Comparison of ENCODE assay signal across 1 cellular context in the genomic region with DNA sequence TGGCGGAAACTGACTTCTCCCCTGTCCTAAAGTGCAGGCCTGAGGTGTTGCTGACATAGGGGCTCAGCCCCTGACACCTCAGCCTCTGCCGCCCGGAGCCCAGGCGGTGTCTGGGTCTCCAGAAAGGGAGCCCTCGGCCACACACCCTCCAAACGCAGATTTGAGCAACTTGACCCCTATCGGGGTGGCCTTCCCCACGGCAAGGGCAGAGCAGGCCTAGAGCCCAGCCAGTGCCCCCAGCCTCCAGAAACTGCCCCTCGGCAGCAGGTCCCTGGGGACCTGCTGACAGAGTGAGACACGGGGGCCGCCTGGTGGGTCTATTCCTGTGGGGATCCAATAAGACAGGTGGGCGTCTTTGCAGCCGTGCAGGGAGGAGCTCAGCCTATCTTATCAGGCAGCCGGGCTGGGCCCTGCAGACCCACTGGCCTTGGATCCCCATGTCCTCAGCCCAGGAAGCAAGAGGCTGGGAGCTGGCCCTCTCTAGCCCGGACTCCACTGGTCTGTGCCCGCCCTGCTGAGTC.
TF ChIP-seq lines count a peak whose summit lies in the region.

No MANE protein-coding gene starts in this region.

TF ChIP-seq in A549, 52 proteins besides CTCF, POLR2A, EP300 and RAD21:
- no peak for TF ChIP-seq NPAS2 (CRISPR knock-in tag; IDR thresholded peaks at IDR 0.05; ENCODE audit: borderline replicate concordance)
- no peak for TF ChIP-seq HDAC2 (IDR thresholded peaks at IDR 0.05)
- no peak for TF ChIP-seq ZSCAN20 (CRISPR knock-in tag; IDR thresholded peaks at IDR 0.05)
- TF ChIP-seq POLR2AphosphoS2 (conservative IDR thresholded peaks at IDR 0.05; ENCODE audit: low read length): no peak; the same call in 1 of the 2 replicates
- peak; percentile 13 for TF ChIP-seq FOSB (CRISPR knock-in tag; IDR thresholded peaks at IDR 0.05)
- TF ChIP-seq HOXB5 (CRISPR knock-in tag; IDR thresholded peaks at IDR 0.05): no peak
- TF ChIP-seq MAFK (IDR thresholded peaks at IDR 0.05; ENCODE audit: partially characterized antibody): no peak
- no peak for TF ChIP-seq KDM5A (IDR thresholded peaks at IDR 0.05)
- peak; percentile 42; the same call in 1 of the 2 replicates for TF ChIP-seq TP53 (CRISPR knock-in tag; IDR thresholded peaks at IDR 0.05)
- TF ChIP-seq, protein P1, sequence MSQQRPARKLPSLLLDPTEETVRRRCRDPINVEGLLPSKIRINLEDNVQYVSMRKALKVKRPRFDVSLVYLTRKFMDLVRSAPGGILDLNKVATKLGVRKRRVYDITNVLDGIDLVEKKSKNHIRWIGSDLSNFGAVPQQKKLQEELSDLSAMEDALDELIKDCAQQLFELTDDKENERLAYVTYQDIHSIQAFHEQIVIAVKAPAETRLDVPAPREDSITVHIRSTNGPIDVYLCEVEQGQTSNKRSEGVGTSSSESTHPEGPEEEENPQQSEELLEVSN (IDR thresholded peaks at IDR 0.05; ENCODE audit: borderline replicate concordance, low read depth): no peak
- TF ChIP-seq JUN (IDR thresholded peaks at IDR 0.05): 0 out of 5 replicates have a peak, but pooled peaks of 1 of the 2 experiments have one; percentile 5
- TF ChIP-seq, protein P2, sequence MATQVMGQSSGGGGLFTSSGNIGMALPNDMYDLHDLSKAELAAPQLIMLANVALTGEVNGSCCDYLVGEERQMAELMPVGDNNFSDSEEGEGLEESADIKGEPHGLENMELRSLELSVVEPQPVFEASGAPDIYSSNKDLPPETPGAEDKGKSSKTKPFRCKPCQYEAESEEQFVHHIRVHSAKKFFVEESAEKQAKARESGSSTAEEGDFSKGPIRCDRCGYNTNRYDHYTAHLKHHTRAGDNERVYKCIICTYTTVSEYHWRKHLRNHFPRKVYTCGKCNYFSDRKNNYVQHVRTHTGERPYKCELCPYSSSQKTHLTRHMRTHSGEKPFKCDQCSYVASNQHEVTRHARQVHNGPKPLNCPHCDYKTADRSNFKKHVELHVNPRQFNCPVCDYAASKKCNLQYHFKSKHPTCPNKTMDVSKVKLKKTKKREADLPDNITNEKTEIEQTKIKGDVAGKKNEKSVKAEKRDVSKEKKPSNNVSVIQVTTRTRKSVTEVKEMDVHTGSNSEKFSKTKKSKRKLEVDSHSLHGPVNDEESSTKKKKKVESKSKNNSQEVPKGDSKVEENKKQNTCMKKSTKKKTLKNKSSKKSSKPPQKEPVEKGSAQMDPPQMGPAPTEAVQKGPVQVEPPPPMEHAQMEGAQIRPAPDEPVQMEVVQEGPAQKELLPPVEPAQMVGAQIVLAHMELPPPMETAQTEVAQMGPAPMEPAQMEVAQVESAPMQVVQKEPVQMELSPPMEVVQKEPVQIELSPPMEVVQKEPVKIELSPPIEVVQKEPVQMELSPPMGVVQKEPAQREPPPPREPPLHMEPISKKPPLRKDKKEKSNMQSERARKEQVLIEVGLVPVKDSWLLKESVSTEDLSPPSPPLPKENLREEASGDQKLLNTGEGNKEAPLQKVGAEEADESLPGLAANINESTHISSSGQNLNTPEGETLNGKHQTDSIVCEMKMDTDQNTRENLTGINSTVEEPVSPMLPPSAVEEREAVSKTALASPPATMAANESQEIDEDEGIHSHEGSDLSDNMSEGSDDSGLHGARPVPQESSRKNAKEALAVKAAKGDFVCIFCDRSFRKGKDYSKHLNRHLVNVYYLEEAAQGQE (IDR thresholded peaks at IDR 0.05): no peak
- TF ChIP-seq TFCP2L1 (CRISPR knock-in tag; IDR thresholded peaks at IDR 0.05): peak; percentile 2; the same call in 1 of the 2 replicates
- no peak for TF ChIP-seq RFX5 (IDR thresholded peaks at IDR 0.05)
- TF ChIP-seq BHLHE40 (IDR thresholded peaks at IDR 0.05; ENCODE audit: low read depth, low read length): no peak
- no peak for TF ChIP-seq EHMT2 (IDR thresholded peaks at IDR 0.05; ENCODE audit: low read depth)
- TF ChIP-seq PHF8 (IDR thresholded peaks at IDR 0.05; ENCODE audit: borderline replicate concordance, low read depth): no peak
- TF ChIP-seq JUNB (IDR thresholded peaks at IDR 0.05): no peak
- TF ChIP-seq ZC3H11A (IDR thresholded peaks at IDR 0.05): no peak
- TF ChIP-seq SMC3 (IDR thresholded peaks at IDR 0.05): no peak
- TF ChIP-seq FOXS1 (CRISPR knock-in tag; IDR thresholded peaks at IDR 0.05): no peak
- no peak for TF ChIP-seq FOSL2 (IDR thresholded peaks at IDR 0.05)
- TF ChIP-seq FOSL2 (CRISPR knock-in tag; IDR thresholded peaks at IDR 0.05): no peak
- no peak for TF ChIP-seq NFE2L2 (conservative IDR thresholded peaks at IDR 0.05; ENCODE audit: low read length)
- TF ChIP-seq RCOR1 (IDR thresholded peaks at IDR 0.05; ENCODE audit: low read depth, low read length): no peak
- TF ChIP-seq EHF (CRISPR knock-in tag; IDR thresholded peaks at IDR 0.05): no peak
- TF ChIP-seq CHD2 (IDR thresholded peaks at IDR 0.05; ENCODE audit: low read length, partially characterized antibody): no peak
- TF ChIP-seq NR3C1 (IDR thresholded peaks at IDR 0.05): no peak
- no peak for TF ChIP-seq HEYL (CRISPR knock-in tag; IDR thresholded peaks at IDR 0.05)
- TF ChIP-seq HOXA7 (CRISPR knock-in tag; IDR thresholded peaks at IDR 0.05): peak; percentile 16; the same call in 1 of the 2 replicates
- no peak for TF ChIP-seq ESRRA (IDR thresholded peaks at IDR 0.05; ENCODE audit: borderline replicate concordance, low read length)
- TF ChIP-seq, protein P3, sequence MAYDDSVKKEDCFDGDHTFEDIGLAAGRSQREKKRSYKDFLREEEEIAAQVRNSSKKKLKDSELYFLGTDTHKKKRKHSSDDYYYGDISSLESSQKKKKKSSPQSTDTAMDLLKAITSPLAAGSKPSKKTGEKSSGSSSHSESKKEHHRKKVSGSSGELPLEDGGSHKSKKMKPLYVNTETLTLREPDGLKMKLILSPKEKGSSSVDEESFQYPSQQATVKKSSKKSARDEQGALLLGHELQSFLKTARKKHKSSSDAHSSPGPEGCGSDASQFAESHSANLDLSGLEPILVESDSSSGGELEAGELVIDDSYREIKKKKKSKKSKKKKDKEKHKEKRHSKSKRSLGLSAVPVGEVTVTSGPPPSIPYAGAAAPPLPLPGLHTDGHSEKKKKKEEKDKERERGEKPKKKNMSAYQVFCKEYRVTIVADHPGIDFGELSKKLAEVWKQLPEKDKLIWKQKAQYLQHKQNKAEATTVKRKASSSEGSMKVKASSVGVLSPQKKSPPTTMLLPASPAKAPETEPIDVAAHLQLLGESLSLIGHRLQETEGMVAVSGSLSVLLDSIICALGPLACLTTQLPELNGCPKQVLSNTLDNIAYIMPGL (CRISPR knock-in tag; IDR thresholded peaks at IDR 0.05; ENCODE audit: borderline replicate concordance): no peak
- TF ChIP-seq GATA3 (IDR thresholded peaks at IDR 0.05; ENCODE audit: borderline replicate concordance): no peak
